In genomic region chr1:212700892-212701819, GRCh38 we compare ENCODE assay signal across 8 cellular contexts. TPM values are rescaled to one million over a fixed set of nuclear protein-coding genes. Genes with fewer than 3 reads are reported as not detected.
A peak's percentile ranks its signal among the peaks of the same experiment; 100 is the strongest.
DNase-seq lines count a peak whose midpoint lies in the region; ATAC-seq and TF ChIP-seq lines count a peak whose summit lies in the region.

No MANE protein-coding gene starts in this region.

- ATAC-seq in GM18861 (IDR thresholded peaks at IDR 0.05; ENCODE audit: unreplicated experiment): peak; percentile 31

- peaks cover 24% of the 10 kb centered on the region for H3K36me3 Mint-ChIP-seq in activated T-helper 2 cell treated with anti-CD3 and anti-CD28 coated beads, Interferon-gamma antibody, Interleukin-2, Interleukin-4, amounts not matched to agents 10 μg/mL and 5 μg/mL and 100 μg/mL, durations not matched to agents 14 hours and 24 hours and 36 hours (ENCODE audit: low read depth)
- H3K36me3 Mint-ChIP-seq in osteocyte (ENCODE audit: unreplicated experiment): no peaks in the 10 kb centered on the region

- H3K4me1 ChIP-seq in cardiac muscle cell (ENCODE audit: low read depth): no peaks in the 10 kb centered on the region

- no peaks in the 10 kb centered on the region for H3K9me3 Mint-ChIP-seq in activated T-helper 2 cell treated with anti-CD3 and anti-CD28 coated beads, Interferon-gamma antibody, Interleukin-2, Interleukin-4, amounts not matched to agents 10 μg/mL and 5 μg/mL and 100 μg/mL, durations not matched to agents 14 hours and 24 hours and 36 hours
- no peaks in the 10 kb centered on the region for H3K9me3 Mint-ChIP-seq in osteocyte (ENCODE audit: unreplicated experiment)

- peak overlapping the region; percentile 85 for H3K27ac Mint-ChIP-seq in activated T-helper 2 cell treated with anti-CD3 and anti-CD28 coated beads, Interferon-gamma antibody, Interleukin-2, Interleukin-4, amounts not matched to agents 10 μg/mL and 5 μg/mL and 100 μg/mL, durations not matched to agents 14 hours and 24 hours and 36 hours
- H3K27ac Mint-ChIP-seq in osteocyte (ENCODE audit: unreplicated experiment): peak overlapping the region; percentile 59

- H3K27me3 ChIP-seq in AG04450 (ENCODE audit: control insufficient read depth, insufficient read depth, low read length) (peaks cover 4% of the 10 kb centered on the region), cardiac muscle cell (peaks cover 77% of the 10 kb centered on the region)

- CTCF ChIA-PET in AG04450 (lab: Charles Lee): interaction anchor here (0.6 to 1.6 kb wide), 8 partner anchors 10 to 224 kb away, joined by 3 to 8 read pairs (median 4); no protein-coding TSS in a partner anchor

- peak overlapping the region; percentile 66 for H3K4me3 ChIP-seq in AG04450 (ENCODE audit: low read depth, low read length)
- peak overlapping the region; percentile 36 for H3K4me3 ChIP-seq in cardiac muscle cell

- H3K27ac ChIP-seq in AG04450 (ENCODE audit: low read depth, low read length) (no peak overlapping the region), cardiac muscle cell (no peak overlapping the region)

- peak; percentile 36; the same call in 1 of the 2 replicates for TF ChIP-seq CTCF in AG04450 (IDR thresholded peaks at IDR 0.05; ENCODE audit: low read depth, low read length)
- TF ChIP-seq CTCF in cardiac muscle cell (IDR thresholded peaks at IDR 0.05; ENCODE audit: low read depth, low read length): no peak
- peak; percentile 21 for TF ChIP-seq CTCF in osteocyte (IDR thresholded peaks at IDR 0.05)

- intact Hi-C loops in activated T-helper 2 cell treated with anti-CD3 and anti-CD28 coated beads, Interferon-gamma antibody, Interleukin-2, Interleukin-4, amounts not matched to agents 10 μg/mL and 5 μg/mL and 100 μg/mL, durations not matched to agents 14 hours and 24 hours and 36 hours (cut with micrococcal nuclease): loop anchor here (1.0 kb wide), 1 partner anchor 20 kb away; no protein-coding TSS in a partner anchor

- peak; percentile 15 for DNase-seq in AG04450 (ENCODE audit: low read depth, low spot score)
- DNase-seq in NCI-H146 treated with DMSO at 0.1 percent for 48 hours (lab: John Stamatoyannopoulos, UW; ENCODE audit: unreplicated experiment): peak; percentile 36
- peak; percentile 11 for DNase-seq in activated T-helper 2 cell treated with anti-CD3 and anti-CD28 coated beads, Interferon-gamma antibody, Interleukin-2, Interleukin-4, amounts not matched to agents 10 μg/mL and 5 μg/mL and 100 μg/mL, durations not matched to agents 14 hours and 24 hours and 36 hours (ENCODE audit: low spot score)
- DNase-seq in cardiac muscle cell (ENCODE audit: low read depth in 1 of 2, low spot score in 1 of 2): peak; percentile 64 to 66
- DNase-seq in osteocyte (ENCODE audit: extremely low spot score, unreplicated experiment): peak; percentile 82
- DNase-seq in DMS79 treated with DMSO at 0.1 percent for 48 hours (lab: John Stamatoyannopoulos, UW): no peak
- no peak for DNase-seq in NOMO-1 treated with DMSO at 0.1 percent for 48 hours (lab: John Stamatoyannopoulos, UW; ENCODE audit: unreplicated experiment)

- H3K9me3 ChIP-seq in AG04450 (ENCODE audit: control insufficient read depth, insufficient read depth, low read length) (no peaks in the 10 kb centered on the region; the same call in 1 of the 2 replicates), cardiac muscle cell (ENCODE audit: low read depth) (no peaks in the 10 kb centered on the region)

- peak overlapping the region; percentile 90 for H3K4me3 Mint-ChIP-seq in activated T-helper 2 cell treated with anti-CD3 and anti-CD28 coated beads, Interferon-gamma antibody, Interleukin-2, Interleukin-4, amounts not matched to agents 10 μg/mL and 5 μg/mL and 100 μg/mL, durations not matched to agents 14 hours and 24 hours and 36 hours (ENCODE audit: low read depth)
- peak overlapping the region; percentile 73 for H3K4me3 Mint-ChIP-seq in osteocyte (ENCODE audit: unreplicated experiment)

- no peaks in the 10 kb centered on the region for H3K36me3 ChIP-seq in cardiac muscle cell

- no peaks in the 10 kb centered on the region for H3K27me3 Mint-ChIP-seq in activated T-helper 2 cell treated with anti-CD3 and anti-CD28 coated beads, Interferon-gamma antibody, Interleukin-2, Interleukin-4, amounts not matched to agents 10 μg/mL and 5 μg/mL and 100 μg/mL, durations not matched to agents 14 hours and 24 hours and 36 hours (ENCODE audit: low read depth)
- H3K27me3 Mint-ChIP-seq in osteocyte (ENCODE audit: unreplicated experiment): peaks cover 14% of the 10 kb centered on the region

- peaks cover 62% of the 10 kb centered on the region for H3K4me1 Mint-ChIP-seq in activated T-helper 2 cell treated with anti-CD3 and anti-CD28 coated beads, Interferon-gamma antibody, Interleukin-2, Interleukin-4, amounts not matched to agents 10 μg/mL and 5 μg/mL and 100 μg/mL, durations not matched to agents 14 hours and 24 hours and 36 hours (ENCODE audit: low read depth)
- peaks cover 9% of the 10 kb centered on the region for H3K4me1 Mint-ChIP-seq in osteocyte (ENCODE audit: unreplicated experiment)

- POLR2A ChIA-PET in AG04450 (lab: Yijun Ruan, JAX): interaction anchor here (0.6 to 0.8 kb wide), 2 partner anchors 93 to 387 kb away, joined by 4 to 7 read pairs; partner anchors contain the start of gene ATF3

RNA-seq across cellular contexts. Expression of gene BATF3, which starts 1.5 kb away (rescaled TPM):
- 1.4 and 1.5 TPM in 2 replicates for polyA plus RNA-seq in AG04450 (2011; rRNA removed)
- polyA minus RNA-seq in AG04450 (2011; rRNA and poly(A)+ RNA removed): 0.48 and 0.60 TPM in 2 replicates
- 246 and 249 TPM in 2 replicates for total RNA-seq in activated T-helper 2 cell treated with anti-CD3 and anti-CD28 coated beads, Interferon-gamma antibody, Interleukin-2, Interleukin-4, amounts not matched to agents 10 μg/mL and 5 μg/mL and 100 μg/mL, durations not matched to agents 14 hours and 24 hours and 36 hours
- 1.6 and 1.8 TPM in 2 replicates for total RNA-seq in cardiac muscle cell
- 1.7 and 1.8 TPM in 2 replicates for polyA plus RNA-seq in cardiac muscle cell
- 0.56 and 0.71 TPM in 2 replicates for total RNA-seq in osteocyte

Comparison
In these comparisons a context has a peak if more than half of its experiments do, and no peak if none do; other contexts are left out.
1. DNase-seq: peak in AG04450 (single experiment), NCI-H146 treated with DMSO at 0.1 percent for 48 hours (single experiment), activated T-helper 2 cell treated with anti-CD3 and anti-CD28 coated beads, Interferon-gamma antibody, Interleukin-2, Interleukin-4, amounts not matched to agents 10 μg/mL and 5 μg/mL and 100 μg/mL, durations not matched to agents 14 hours and 24 hours and 36 hours (single experiment), cardiac muscle cell (2 of 2) and osteocyte (single experiment); none in DMS79 treated with DMSO at 0.1 percent for 48 hours (single experiment) and NOMO-1 treated with DMSO at 0.1 percent for 48 hours (single experiment).
2. RNA of gene BATF3, which starts 1.5 kb away (total RNA-seq): 246 to 249 TPM in activated T-helper 2 cell treated with anti-CD3 and anti-CD28 coated beads, Interferon-gamma antibody, Interleukin-2, Interleukin-4, amounts not matched to agents 10 μg/mL and 5 μg/mL and 100 μg/mL, durations not matched to agents 14 hours and 24 hours and 36 hours; 1.6 to 1.8 TPM in cardiac muscle cell and 0.56 to 0.71 TPM in osteocyte; every median in the first group is over 10 times any median in the second.